In genomic region chr19:35540356-35540927, GRCh38 we compare ENCODE assay signal across 2 cellular contexts.
A peak's percentile ranks its signal among the peaks of the same experiment; 100 is the strongest.
TF ChIP-seq lines count a peak whose summit lies in the region.

No MANE protein-coding gene starts in this region.

TF ChIP-seq in GM12891, 5 proteins besides CTCF, POLR2A, EP300 and RAD21:
- TF ChIP-seq SPI1 (IDR thresholded peaks at IDR 0.05; ENCODE audit: low read depth, low read length), result peak; percentile 86
- TF ChIP-seq TAF1 (IDR thresholded peaks at IDR 0.05; ENCODE audit: low read depth, low read length), result no peak

TF ChIP-seq in GM12878, 131 proteins besides CTCF, POLR2A, EP300 and RAD21:
- TF ChIP-seq TARDBP (IDR thresholded peaks at IDR 0.05; ENCODE audit: borderline replicate concordance) (no peak), ZNF24 (IDR thresholded peaks at IDR 0.05) (peak; percentile 56; the same call in 1 of the 2 replicates), SPI1 (IDR thresholded peaks at IDR 0.05; ENCODE audit: borderline replicate concordance, insufficient read depth, low read depth, low read length) (peak; percentile 65; the same call in 1 of the 2 replicates), ZNF384 (IDR thresholded peaks at IDR 0.05; ENCODE audit: borderline replicate concordance, low read depth, low read length) (peak; percentile 43; the same call in 1 of the 2 replicates), ZBED1 (IDR thresholded peaks at IDR 0.05; ENCODE audit: borderline replicate concordance) (no peak)
